Comparison of ENCODE assay signal across 11 cellular contexts in genomic region chr9:135993840-135994776, GRCh38. TPM values are rescaled to one million over a fixed set of nuclear protein-coding genes. Genes with fewer than 3 reads are reported as not detected.
DNase-seq lines count a peak whose midpoint lies in the region; ATAC-seq and TF ChIP-seq lines count a peak whose summit lies in the region.
"Had no signal": no experiment of that assay in that cellular context is flagged by ENCODE, and none has a peak within 500 bp of the region (broad histone marks: within the 10 kb centered on the region; RNA-seq: fewer than 3 reads in every experiment).

No MANE protein-coding gene starts in this region.

- H3K27ac Mint-ChIP-seq in activated CD4-positive, alpha-beta T cell treated with anti-CD3 and anti-CD28 coated beads, Interleukin-2, amount 10 ng/mL, durations not matched to agents 7 days and 5 days, result no peak overlapping the region
- H3K27ac Mint-ChIP-seq in stimulated activated naive CD8-positive, alpha-beta T cell treated with anti-CD3 and anti-CD28 coated beads, Interleukin-15, amount 100 ng/mL, for 72 hours, result no peak overlapping the region
- H3K27ac Mint-ChIP-seq: activated CD8-positive, alpha-beta T cell treated with anti-CD3 and anti-CD28 coated beads, Interleukin-2, amount 10 ng/mL, durations not matched to agents 7 days and 5 days had no signal

- no peak for TF ChIP-seq EP300 in gastroesophageal sphincter (IDR thresholded peaks at IDR 0.05)

- H3K9me3 ChIP-seq in BLaER1 (no peaks in the 10 kb centered on the region), Peyer's patch (no peaks in the 10 kb centered on the region), gastroesophageal sphincter (no peaks in the 10 kb centered on the region), psoas muscle (no peaks in the 10 kb centered on the region)

- H3K4me3 Mint-ChIP-seq in activated CD4-positive, alpha-beta T cell treated with anti-CD3 and anti-CD28 coated beads, Interleukin-2, amount 10 ng/mL, durations not matched to agents 7 days and 5 days, result no peak overlapping the region
- no peak overlapping the region for H3K4me3 Mint-ChIP-seq in stimulated activated naive CD8-positive, alpha-beta T cell treated with anti-CD3 and anti-CD28 coated beads, Interleukin-15, amount 100 ng/mL, for 72 hours
- H3K4me3 Mint-ChIP-seq: activated CD8-positive, alpha-beta T cell treated with anti-CD3 and anti-CD28 coated beads, Interleukin-2, amount 10 ng/mL, durations not matched to agents 7 days and 5 days had no signal

- POLR2A ChIA-PET in activated CD4-positive, alpha-beta T cell treated with anti-CD3 and anti-CD28 coated beads, Interleukin-2, amount 10 ng/mL, durations not matched to agents 7 days and 5 days (lab: Charles Lee), result no interaction called here

- DNase-seq in Peyer's patch (no peak), psoas muscle (no peak), medulla oblongata (ENCODE audit: extremely low spot score) (no peak)
- no peak for DNase-seq in activated CD4-positive, alpha-beta T cell treated with anti-CD3 and anti-CD28 coated beads, Interleukin-2, amount 10 ng/mL, durations not matched to agents 7 days and 5 days
- no peak for DNase-seq in stimulated activated naive CD8-positive, alpha-beta T cell treated with anti-CD3 and anti-CD28 coated beads, Interleukin-15, amount 100 ng/mL, for 72 hours
- DNase-seq: activated CD8-positive, alpha-beta T cell treated with anti-CD3 and anti-CD28 coated beads, Interleukin-2, amount 10 ng/mL, durations not matched to agents 7 days and 5 days; NCI-H2081; SIG-M5 had no signal

- H3K27me3 ChIP-seq in BLaER1 (no peaks in the 10 kb centered on the region), Peyer's patch (no peaks in the 10 kb centered on the region), gastroesophageal sphincter (peaks cover 8% of the 10 kb centered on the region), psoas muscle (ENCODE audit: insufficient read depth in 3 of 3, low read length in 2 of 3) (peaks cover 0 to 12% (median 0%) of the 10 kb centered on the region in 3 donors)

- no peaks in the 10 kb centered on the region for H3K36me3 ChIP-seq in BLaER1
- H3K36me3 ChIP-seq in Peyer's patch, result no peaks in the 10 kb centered on the region
- no peaks in the 10 kb centered on the region for H3K36me3 ChIP-seq in gastroesophageal sphincter
- no peaks in the 10 kb centered on the region for H3K36me3 ChIP-seq in psoas muscle (ENCODE audit: insufficient read depth in 1 of 2, low read depth in 1 of 2)

- H3K27me3 Mint-ChIP-seq in activated CD4-positive, alpha-beta T cell treated with anti-CD3 and anti-CD28 coated beads, Interleukin-2, amount 10 ng/mL, durations not matched to agents 7 days and 5 days, result no peaks in the 10 kb centered on the region
- H3K27me3 Mint-ChIP-seq in stimulated activated naive CD8-positive, alpha-beta T cell treated with anti-CD3 and anti-CD28 coated beads, Interleukin-15, amount 100 ng/mL, for 72 hours, result no peaks in the 10 kb centered on the region

- H3K4me3 ChIP-seq in BLaER1 (no peak overlapping the region), Peyer's patch (no peak overlapping the region), gastroesophageal sphincter (no peak overlapping the region), psoas muscle (no peak overlapping the region)

- no peaks in the 10 kb centered on the region for H3K9me3 Mint-ChIP-seq in activated CD4-positive, alpha-beta T cell treated with anti-CD3 and anti-CD28 coated beads, Interleukin-2, amount 10 ng/mL, durations not matched to agents 7 days and 5 days
- H3K9me3 Mint-ChIP-seq in stimulated activated naive CD8-positive, alpha-beta T cell treated with anti-CD3 and anti-CD28 coated beads, Interleukin-15, amount 100 ng/mL, for 72 hours, result no peaks in the 10 kb centered on the region

- H3K4me2 ChIP-seq in BLaER1, result peak overlapping the region; percentile 98

- peaks cover 87% of the 10 kb centered on the region for H3K4me1 ChIP-seq in BLaER1
- peaks cover 4 to 39% (median 14%) of the 10 kb centered on the region in 4 donors for H3K4me1 ChIP-seq in Peyer's patch
- H3K4me1 ChIP-seq in gastroesophageal sphincter, result peaks cover 2 to 49% (median 29%) of the 10 kb centered on the region in 3 donors
- H3K4me1 ChIP-seq in psoas muscle, result peaks cover 26% of the 10 kb centered on the region

- no peaks in the 10 kb centered on the region for H3K36me3 Mint-ChIP-seq in activated CD4-positive, alpha-beta T cell treated with anti-CD3 and anti-CD28 coated beads, Interleukin-2, amount 10 ng/mL, durations not matched to agents 7 days and 5 days (ENCODE audit: low read depth)

- peak overlapping the region; percentile 91 for H3K27ac ChIP-seq in BLaER1
- peak overlapping the region in 3 of 4 donors; percentile 71 to 88 (median 82) for H3K27ac ChIP-seq in Peyer's patch
- H3K27ac ChIP-seq in gastroesophageal sphincter, result peak overlapping the region in 3 of 4 donors; percentile 75 to 88 (median 86)
- peak overlapping the region; percentile 83 for H3K27ac ChIP-seq in psoas muscle

- intact Hi-C loops in psoas muscle (cut with DNase I), result no loop called here

- no peak for TF ChIP-seq POLR2A in Peyer's patch (IDR thresholded peaks at IDR 0.05)
- no peak for TF ChIP-seq POLR2A in gastroesophageal sphincter (IDR thresholded peaks at IDR 0.05)

- H4K20me1 ChIP-seq in BLaER1, result no peaks in the 10 kb centered on the region

- H3K9ac ChIP-seq in BLaER1, result peak overlapping the region; percentile 83; the same call in 1 of the 2 replicates

- ATAC-seq in gastroesophageal sphincter (no peak), psoas muscle (no peak), GM19397 (IDR thresholded peaks at IDR 0.05; ENCODE audit: unreplicated experiment) (no peak)
- no peak for ATAC-seq in stimulated activated naive CD8-positive, alpha-beta T cell treated with anti-CD3 and anti-CD28 coated beads, Interleukin-15, amount 100 ng/mL, for 72 hours
- ATAC-seq: activated CD8-positive, alpha-beta T cell treated with anti-CD3 and anti-CD28 coated beads, Interleukin-2, amount 10 ng/mL, durations not matched to agents 7 days and 5 days had no signal

- CTCF ChIA-PET in activated CD4-positive, alpha-beta T cell treated with anti-CD3 and anti-CD28 coated beads, Interleukin-2, amount 10 ng/mL, durations not matched to agents 7 days and 5 days (lab: Charles Lee), result interaction anchor here (1.0 kb wide), 1 partner anchor 8 kb away, joined by 3 read pairs; no protein-coding TSS in a partner anchor

- 60 to 85% methylated on average over 1 to 4 of the region's 37 CpGs for WGBS in gastroesophageal sphincter (ENCODE audit: low coverage in 1 of 2), 2 donors
- 84 to 88% (median 84%) methylated on average over 33 to 37 of the region's 37 CpGs for WGBS in psoas muscle, 3 donors

- TF ChIP-seq CTCF in Peyer's patch (IDR thresholded peaks at IDR 0.05) (no peak), gastroesophageal sphincter (IDR thresholded peaks at IDR 0.05) (no peak), psoas muscle (IDR thresholded peaks at IDR 0.05) (no peak)

- peaks cover 22% of the 10 kb centered on the region for H3K4me1 Mint-ChIP-seq in activated CD4-positive, alpha-beta T cell treated with anti-CD3 and anti-CD28 coated beads, Interleukin-2, amount 10 ng/mL, durations not matched to agents 7 days and 5 days
- H3K4me1 Mint-ChIP-seq in stimulated activated naive CD8-positive, alpha-beta T cell treated with anti-CD3 and anti-CD28 coated beads, Interleukin-15, amount 100 ng/mL, for 72 hours, result peaks cover 48% of the 10 kb centered on the region

RNA-seq across cellular contexts. Expression of gene UBAC1, which starts 32.9 kb away (rescaled TPM):
- 10 to 100 TPM; 23.1 to 64.3 (median 43.9) TPM for total RNA-seq in Peyer's patch
- total RNA-seq in gastroesophageal sphincter, result 10 to 100 TPM; 52.9 to 76.3 (median 63.5) TPM
- 100 to 1,000 TPM; 140 to 233 (median 174) TPM for total RNA-seq in psoas muscle
- 100 to 1,000 TPM in 2 of 3 donors, 10 to 100 TPM in 1; 71.1 to 261 (median 154) TPM for polyA plus RNA-seq in psoas muscle
- 10 to 100 TPM; 29.7 to 32.6 TPM for total RNA-seq in activated CD4-positive, alpha-beta T cell treated with anti-CD3 and anti-CD28 coated beads, Interleukin-2, amount 10 ng/mL, durations not matched to agents 7 days and 5 days
